Comparison of ENCODE assay signal across 29 cellular contexts in the genomic region with DNA sequence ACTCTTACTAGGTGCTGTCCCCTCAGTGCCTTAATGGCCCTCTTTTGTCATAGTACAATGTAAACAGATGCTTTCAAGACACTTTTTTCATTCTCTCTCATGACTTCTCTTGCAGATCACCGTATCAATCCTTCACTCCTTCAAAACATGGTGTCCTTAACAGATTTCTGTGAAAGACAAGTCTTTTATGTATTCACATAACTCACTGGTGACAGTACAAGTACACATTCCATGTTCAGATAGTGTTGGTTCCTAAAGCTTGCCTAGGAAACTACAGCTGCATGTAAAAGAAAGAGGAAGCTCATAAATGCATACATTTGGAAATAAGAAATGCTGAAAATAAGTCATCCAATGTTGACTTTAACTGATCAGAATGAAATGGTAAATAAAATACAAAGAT.
"Had no signal": no experiment of that assay in that cellular context is flagged by ENCODE, and none has a peak within 500 bp of the region (broad histone marks: within the 10 kb centered on the region; RNA-seq: fewer than 3 reads in every experiment).

No MANE protein-coding gene starts in this region.

- DNase-seq: activated B cell treated with CpG ODN at 0.5 μM for 24 hours; activated CD4-positive, alpha-beta T cell treated with anti-CD3 and anti-CD28 coated beads for 48 hours; activated CD4-positive, alpha-beta T cell treated with anti-CD3 and anti-CD28 coated beads, Interleukin-2, amount 50 U/mL, for 1 hour; activated CD4-positive, alpha-beta T cell treated with anti-CD3 and anti-CD28 coated beads, Interleukin-2, amount 50 U/mL, for 48 hours; activated CD8-positive, alpha-beta memory T cell treated with anti-CD3 and anti-CD28 coated beads for 24 hours; activated CD8-positive, alpha-beta T cell treated with anti-CD3 and anti-CD28 coated beads for 36 hours; activated effector memory CD4-positive, alpha-beta T cell treated with Interleukin-2 at 50 U/mL for 16 hours; activated gamma-delta T cell treated with Interleukin-2 at 50 U/mL for 16 hours; activated naive CD4-positive, alpha-beta T cell treated with Interleukin-2 at 50 U/mL for 16 hours; activated naive CD8-positive, alpha-beta T cell treated with anti-CD3 and anti-CD28 coated beads for 36 hours; activated naive CD8-positive, alpha-beta T cell treated with anti-CD3 and anti-CD28 coated beads, Interleukin-2, amount 50 U/mL, for 24 hours; activated T-cell treated with anti-CD3 and anti-CD28 coated beads, Interleukin-2, amount 50 U/mL, for 4 hours; adrenal gland; amygdala; aorta; body of pancreas; caudate nucleus; cortex of kidney; dermis blood vessel endothelial cell; effector CD4-positive, alpha-beta T cell; effector memory CD8-positive, alpha-beta T cell; erythroblast; foreskin keratinocyte; gastrocnemius medialis; glutamatergic neuron; heart left ventricle; T-helper 17 cell; T1000; WERI-Rb-1 had no signal
